ENCODE assay signal across 8 cellular contexts in the genomic region with DNA sequence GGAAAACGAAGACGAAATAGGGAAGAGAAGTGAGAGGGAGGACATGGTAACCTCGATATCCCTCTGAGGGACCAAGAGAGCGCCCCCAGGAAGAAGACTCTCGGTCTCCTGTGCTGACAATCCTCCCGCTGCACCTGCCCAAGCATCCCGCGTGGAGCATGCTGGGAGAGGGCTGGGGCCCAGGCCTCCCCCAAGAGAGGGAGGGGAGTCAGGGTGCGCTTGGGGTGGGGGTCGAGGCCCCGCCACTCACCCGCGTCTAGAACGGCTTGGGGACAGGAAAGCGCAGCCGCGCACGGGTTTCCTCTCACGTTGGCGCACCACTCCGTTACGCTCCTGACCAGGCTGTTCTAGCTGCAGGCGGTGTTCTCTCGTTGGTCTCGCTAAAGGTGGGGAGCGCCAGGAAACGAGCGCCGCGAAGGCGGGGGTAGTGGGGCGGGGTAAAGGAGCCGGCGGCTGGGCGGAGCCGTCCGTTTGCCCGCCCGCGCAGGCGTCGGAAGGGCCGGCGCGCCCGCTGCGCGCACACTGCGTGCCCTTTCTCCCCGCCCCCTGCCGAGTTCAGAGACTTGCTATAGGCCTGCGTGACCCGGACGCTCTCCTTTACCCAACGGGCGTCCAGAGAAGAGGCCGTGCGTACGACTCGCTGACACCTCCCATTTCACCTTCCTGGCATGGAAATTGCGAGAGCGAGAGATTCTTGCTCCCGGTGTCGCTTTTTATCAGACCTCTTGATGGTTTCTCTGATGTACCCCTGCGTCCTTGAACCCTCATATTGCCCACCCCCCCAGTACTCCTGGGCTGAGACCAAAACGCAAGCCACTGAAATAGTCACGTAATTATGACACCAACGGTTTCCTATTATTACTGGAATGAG. TPM values are rescaled to one million over a fixed set of nuclear protein-coding genes. Genes with fewer than 3 reads are reported as not detected.
A peak's percentile ranks its signal among the peaks of the same experiment; 100 is the strongest.
DNase-seq lines count a peak whose midpoint lies in the region; ATAC-seq and TF ChIP-seq lines count a peak whose summit lies in the region.

A gene (minus strand): TSS at position 388 of the 871 bp plus-strand sequence. CDS start 2,888 bp downstream, outside the sequence.

- peak within 1 kb of the TSS; percentile 78 for H3K27ac ChIP-seq in A673 (ENCODE audit: low read depth, low read length, poor library complexity, severe bottlenecking)
- H3K27ac ChIP-seq in VCaP, result peak within 1 kb of the TSS; percentile 61
- H3K27ac ChIP-seq in breast epithelium, result peak within 1 kb of the TSS; percentile 83 to 86
- H3K27ac ChIP-seq in iPS-20b (ENCODE audit: low read length), result no peak within 1 kb of the TSS
- H3K27ac ChIP-seq in skin epidermis, result peak within 1 kb of the TSS in 20 of 21 experiments; percentile 17 to 89 (median 86)

- H3K36me3 ChIP-seq in A673 (ENCODE audit: insufficient read depth, low read length, poor library complexity, severe bottlenecking) (no peaks in the 10 kb centered on the region), breast epithelium (no peaks in the 10 kb centered on the region), iPS-20b (ENCODE audit: insufficient read depth, low read depth, low read length) (no peaks in the 10 kb centered on the region)

- TSS peak; percentile 90 for BruUV-seq in A673 (replicated peaks; lab: Mats Ljungman, UMichigan)

- H3K4me1 ChIP-seq in A673 (ENCODE audit: insufficient read depth, low read length, poor library complexity, severe bottlenecking) (no peaks in the 10 kb centered on the region), breast epithelium (no peaks in the 10 kb centered on the region), iPS-20b (ENCODE audit: insufficient read depth, low read length) (no peaks in the 10 kb centered on the region)

- no peak for TF ChIP-seq POLR2A in breast epithelium (IDR thresholded peaks at IDR 0.05)

- CTCF ChIA-PET in A673 (lab: Charles Lee), result no interaction called here

- H3K9me3 ChIP-seq in A673 (ENCODE audit: low read depth, low read length, poor library complexity, severe bottlenecking), result no peaks in the 10 kb centered on the region
- H3K9me3 ChIP-seq in breast epithelium, result no peaks in the 10 kb centered on the region
- H3K9me3 ChIP-seq in iPS-20b (ENCODE audit: insufficient read depth, low read depth, low read length), result no peaks in the 10 kb centered on the region

- POLR2A ChIA-PET in A673 (lab: Charles Lee; ENCODE audit: low non-redundant PET), result no interaction called here

- peak within 1 kb of the TSS; percentile 82; the same call in 1 of the 2 replicates for H3K9ac ChIP-seq in iPS-20b (ENCODE audit: low read depth, low read length)

- no peaks in the 10 kb centered on the region for H3K27me3 ChIP-seq in A673 (replicated peaks; ENCODE audit: insufficient read depth, low read depth, low read length, poor library complexity)
- H3K27me3 ChIP-seq in breast epithelium, result no peaks in the 10 kb centered on the region
- no peaks in the 10 kb centered on the region for H3K27me3 ChIP-seq in iPS-20b (ENCODE audit: insufficient read depth, low read length)

- peak; percentile 92 for DNase-seq in A673 (ENCODE audit: low spot score)
- peak; percentile 91 for DNase-seq in NCI-H2196 (lab: John Stamatoyannopoulos, UW; ENCODE audit: unreplicated experiment)
- DNase-seq in breast epithelium (ENCODE audit: low spot score in 2 of 2), result peak; percentile 81 to 88

- TF ChIP-seq CTCF in A673 (conservative IDR thresholded peaks at IDR 0.05; ENCODE audit: low read depth, low read length) (no peak; the same call in 1 of the 2 replicates), VCaP (conservative IDR thresholded peaks at IDR 0.05) (no peak), breast epithelium (IDR thresholded peaks at IDR 0.05) (no peak)

- ATAC-seq in GM18868 (IDR thresholded peaks at IDR 0.05; ENCODE audit: unreplicated experiment), result peak; percentile 95
- peak; percentile 94 for ATAC-seq in HG03108 (IDR thresholded peaks at IDR 0.05; ENCODE audit: unreplicated experiment)

- intact Hi-C loops in A673 (cut with micrococcal nuclease; ENCODE audit: unreplicated experiment) (no loop called here), breast epithelium (cut with DNase I; ENCODE audit: low total_unique reads) (no loop called here)

- H3K4me3 ChIP-seq in A673 (ENCODE audit: low read depth, low read length, poor library complexity, severe bottlenecking) (peak within 1 kb of the TSS; percentile 71), breast epithelium (peak within 1 kb of the TSS; percentile 57 to 65 (median 61)), iPS-20b (ENCODE audit: low read length) (peak within 1 kb of the TSS; percentile 86), skin epidermis (peak within 1 kb of the TSS; percentile 52 to 66 (median 60))

RNA-seq across cellular contexts. Expression of the gene that starts here (rescaled TPM):
- total RNA-seq in A673 (2021), result 9.5 and 10.2 TPM in 2 replicates
- total RNA-seq in breast epithelium, result 10 to 100 TPM; 26.4 to 35.0 (median 31.5) TPM
